ENCODE assay signal across 16 cellular contexts in the genomic region with DNA sequence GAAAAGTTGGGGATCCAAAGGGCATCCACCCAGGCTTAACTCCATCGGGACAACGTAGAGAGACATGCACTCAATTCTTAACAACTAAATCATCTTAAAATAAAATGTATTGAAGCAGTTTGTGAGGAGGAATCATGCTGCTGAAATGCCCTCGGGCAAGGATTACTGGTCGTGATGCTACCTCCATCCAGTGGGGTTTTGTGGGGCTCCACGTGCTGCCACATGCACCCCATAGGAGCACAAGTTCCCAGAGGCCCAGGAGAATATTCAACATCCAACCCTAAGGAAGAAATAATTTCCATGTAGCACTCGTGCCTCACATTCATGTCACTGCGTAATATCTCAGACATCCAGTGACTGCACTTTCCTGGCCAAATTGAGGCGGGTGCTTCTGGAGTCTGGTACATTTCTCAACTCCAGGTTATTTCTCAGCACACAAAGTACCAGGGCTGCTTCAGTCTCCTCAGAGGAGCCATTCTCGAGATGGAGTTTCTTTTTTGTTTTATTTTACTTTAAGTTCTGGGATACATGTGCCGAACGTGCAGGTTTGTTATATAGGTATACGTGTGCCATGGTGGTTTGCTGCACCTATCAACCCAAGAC.
A peak's percentile ranks its signal among the peaks of the same experiment; 100 is the strongest.
DNase-seq lines count a peak whose midpoint lies in the region; ATAC-seq and TF ChIP-seq lines count a peak whose summit lies in the region.
"Had no signal": no experiment of that assay in that cellular context is flagged by ENCODE, and none has a peak within 500 bp of the region (broad histone marks: within the 10 kb centered on the region; RNA-seq: fewer than 3 reads in every experiment).

No MANE protein-coding gene starts in this region.

- WGBS in esophagus squamous epithelium, 2 donors, result 57 to 59% methylated on average over 10 to 11 of the region's 12 CpGs
- WGBS in stomach, 5 donors, result 71 to 77% (median 75%) methylated on average over 12 of the region's 12 CpGs
- no CpG with 5 or more reads among the region's 12 CpGs for WGBS in mesendoderm (ENCODE audit: extremely low coverage, insufficient coverage, low lambda C conversion rate)

- H3K36me3 ChIP-seq in esophagus squamous epithelium (no peaks in the 10 kb centered on the region), left lung (no peaks in the 10 kb centered on the region), stomach (no peaks in the 10 kb centered on the region), mesendoderm (ENCODE audit: control insufficient read depth, insufficient read depth, low read length) (no peaks in the 10 kb centered on the region)

- no peak overlapping the region for H3K9ac ChIP-seq in mesendoderm (ENCODE audit: low read length)

- peaks cover 5 to 92% (median 41%) of the 10 kb centered on the region in 3 donors for H3K4me1 ChIP-seq in esophagus squamous epithelium
- H3K4me1 ChIP-seq in left lung, result no peaks in the 10 kb centered on the region
- no peaks in the 10 kb centered on the region for H3K4me1 ChIP-seq in stomach
- H3K4me1 ChIP-seq in mesendoderm (ENCODE audit: control insufficient read depth, low read depth, low read length), result no peaks in the 10 kb centered on the region

- H4K8ac ChIP-seq in mesendoderm (ENCODE audit: low read depth, low read length), result no peak overlapping the region

- no peaks in the 10 kb centered on the region for H3K79me1 ChIP-seq in mesendoderm (ENCODE audit: low read length)

- TF ChIP-seq POLR2A in esophagus squamous epithelium (IDR thresholded peaks at IDR 0.05) (peak in 1 of 4 donors; percentile 24), stomach (IDR thresholded peaks at IDR 0.05) (no peak), GM18505 (IDR thresholded peaks at IDR 0.05; ENCODE audit: borderline replicate concordance, extremely low read depth, insufficient read depth, insufficient read length) (no peak)

- H4K5ac ChIP-seq in mesendoderm (ENCODE audit: low read length), result no peak overlapping the region

- H3K9me3 ChIP-seq in esophagus squamous epithelium, result no peaks in the 10 kb centered on the region
- H3K9me3 ChIP-seq in left lung, result no peaks in the 10 kb centered on the region
- peaks cover 0 to 7% (median 0%) of the 10 kb centered on the region in 4 donors for H3K9me3 ChIP-seq in stomach

- H3K4ac ChIP-seq in mesendoderm (ENCODE audit: low read depth, low read length), result no peak overlapping the region

- no peak for TF ChIP-seq CTCF in esophagus squamous epithelium (IDR thresholded peaks at IDR 0.05)
- no peak for TF ChIP-seq CTCF in left lung (IDR thresholded peaks at IDR 0.05)
- no peak for TF ChIP-seq CTCF in stomach (IDR thresholded peaks at IDR 0.05)

- H3K4me3 ChIP-seq in esophagus squamous epithelium, result peak overlapping the region in 1 of 4 donors; percentile 27
- no peak overlapping the region for H3K4me3 ChIP-seq in left lung
- H3K4me3 ChIP-seq in stomach, result no peak overlapping the region
- no peak overlapping the region for H3K4me3 ChIP-seq in mesendoderm (ENCODE audit: low read length)

- H3K27ac ChIP-seq in esophagus squamous epithelium (peak overlapping the region; percentile 69 to 95 (median 86)), left lung (peak overlapping the region in 1 of 2 donors; percentile 69), stomach (peak overlapping the region in 4 of 5 donors; percentile 56 to 84 (median 75)), mesendoderm (ENCODE audit: low read depth, low read length) (no peak overlapping the region)

- no peak overlapping the region for H3K23ac ChIP-seq in mesendoderm (ENCODE audit: low read length)

- H2BK5ac ChIP-seq in mesendoderm (ENCODE audit: low read length), result no peak overlapping the region

- H3K79me2 ChIP-seq in mesendoderm (ENCODE audit: control insufficient read depth, insufficient read depth, low read length), result no peaks in the 10 kb centered on the region

- H3K18ac ChIP-seq in mesendoderm (ENCODE audit: low read length), result no peak overlapping the region

- peak; percentile 31 for ATAC-seq in left lung
- ATAC-seq in HG03442 (IDR thresholded peaks at IDR 0.05; ENCODE audit: unreplicated experiment), result no peak
- no peak for ATAC-seq in GM18505 (IDR thresholded peaks at IDR 0.05; ENCODE audit: unreplicated experiment)
- ATAC-seq: natural killer cell treated with Interleukin-12 subunit alpha and Interleukin-12 subunit beta and Interleukin-15 and Interleukin-18, amount 100 ng/mL, for 72 hours had no signal

- no peak overlapping the region for H3K56ac ChIP-seq in mesendoderm (ENCODE audit: low read length)

- intact Hi-C loops in esophagus squamous epithelium (cut with DNase I) (no loop called here), left lung (cut with DNase I) (no loop called here), stomach (cut with DNase I; ENCODE audit: low total_unique reads) (no loop called here)

- H3K4me2 ChIP-seq in mesendoderm (ENCODE audit: low read length), result no peak overlapping the region

- TF ChIP-seq EP300 in stomach (IDR thresholded peaks at IDR 0.05), result peak; percentile 95

- H2AK5ac ChIP-seq in mesendoderm (ENCODE audit: low read length), result no peak overlapping the region

- H2BK15ac ChIP-seq in mesendoderm (replicated peaks; ENCODE audit: low read depth), result no peak overlapping the region

- no peaks in the 10 kb centered on the region for H3K27me3 ChIP-seq in esophagus squamous epithelium
- no peaks in the 10 kb centered on the region for H3K27me3 ChIP-seq in left lung
- no peaks in the 10 kb centered on the region for H3K27me3 ChIP-seq in stomach
- no peaks in the 10 kb centered on the region for H3K27me3 ChIP-seq in mesendoderm (ENCODE audit: insufficient read depth, low read length, poor library complexity)

- DNase-seq in GM03348 (ENCODE audit: low spot score), result peak; percentile 27
- DNase-seq in esophagus squamous epithelium (lab: John Stamatoyannopoulos, UW), result no peak
- no peak for DNase-seq in left lung
- no peak for DNase-seq in stomach
- DNase-seq in activated T-cell treated with anti-CD3 and anti-CD28 coated beads, Interleukin-2, amount 50 U/mL, for 48 hours, result no peak
- no peak for DNase-seq in mesendoderm
- DNase-seq: activated CD4-positive, alpha-beta T cell treated with anti-CD3 and anti-CD28 coated beads, Interleukin-2, amount 50 U/mL, for 4 hours; activated effector memory CD4-positive, alpha-beta T cell treated with Interleukin-2 at 50 U/mL for 16 hours; AML-193; DMS53; KBM-7; NCI-H1694; NCI-H69 had no signal

- H2BK120ac ChIP-seq in mesendoderm (ENCODE audit: low read depth, low read length), result no peak overlapping the region
